Comparison of ENCODE assay signal across 1 cellular context in the genomic region with DNA sequence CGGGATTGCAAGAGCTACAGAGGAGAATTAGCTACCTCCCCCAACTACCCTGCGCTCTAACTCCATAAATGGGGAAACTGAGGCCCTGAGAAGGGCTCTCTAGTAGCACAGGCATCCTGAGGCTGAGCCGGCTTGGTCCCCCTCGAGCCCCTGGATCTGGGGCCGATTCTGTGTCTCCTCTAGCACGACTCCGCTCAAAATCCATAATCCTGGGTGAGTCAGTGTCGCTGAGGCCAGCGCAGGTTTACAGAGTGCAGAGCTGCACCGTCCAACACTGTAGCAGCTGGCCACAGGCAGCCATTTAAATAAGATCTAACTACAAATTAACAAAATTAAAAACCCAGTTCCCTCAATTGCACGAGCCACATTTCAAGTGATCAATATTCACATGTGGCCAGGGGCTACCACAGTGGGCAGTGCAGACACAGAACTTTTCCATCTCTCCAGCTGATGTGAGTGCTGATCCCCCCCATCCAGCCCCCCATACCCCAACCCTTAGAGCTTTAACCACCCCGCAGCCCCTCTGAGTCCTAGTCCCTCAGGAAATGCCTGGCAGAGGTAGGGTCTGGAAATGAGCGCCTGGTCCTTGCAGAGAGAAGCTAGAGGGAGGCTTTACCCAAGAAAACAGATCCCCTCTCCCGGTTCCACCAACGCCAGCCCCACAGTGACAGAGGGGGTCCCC.
TF ChIP-seq lines count a peak whose summit lies in the region.

No MANE protein-coding gene starts in this region.

TF ChIP-seq in endothelial cell of umbilical vein, 7 proteins besides CTCF, POLR2A, EP300 and RAD21 (continued from another document):
- TF ChIP-seq MYC (IDR thresholded peaks at IDR 0.05; ENCODE audit: low read depth, low read length) (no peak), GATA2 (IDR thresholded peaks at IDR 0.05; ENCODE audit: insufficient read depth, insufficient read length, low read depth, low read length) (no peak), POLR2AphosphoS5 (IDR thresholded peaks at IDR 0.05; ENCODE audit: insufficient read depth, low read depth, low read length) (no peak), EZH2 (IDR thresholded peaks at IDR 0.05; ENCODE audit: borderline replicate concordance, low read depth, low read length, severe bottlenecking) (no peak)
- TF ChIP-seq, protein P1, sequence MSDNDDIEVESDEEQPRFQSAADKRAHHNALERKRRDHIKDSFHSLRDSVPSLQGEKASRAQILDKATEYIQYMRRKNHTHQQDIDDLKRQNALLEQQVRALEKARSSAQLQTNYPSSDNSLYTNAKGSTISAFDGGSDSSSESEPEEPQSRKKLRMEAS (IDR thresholded peaks at IDR 0.05; ENCODE audit: insufficient read depth, insufficient read length), result no peak
